In the genomic region with DNA sequence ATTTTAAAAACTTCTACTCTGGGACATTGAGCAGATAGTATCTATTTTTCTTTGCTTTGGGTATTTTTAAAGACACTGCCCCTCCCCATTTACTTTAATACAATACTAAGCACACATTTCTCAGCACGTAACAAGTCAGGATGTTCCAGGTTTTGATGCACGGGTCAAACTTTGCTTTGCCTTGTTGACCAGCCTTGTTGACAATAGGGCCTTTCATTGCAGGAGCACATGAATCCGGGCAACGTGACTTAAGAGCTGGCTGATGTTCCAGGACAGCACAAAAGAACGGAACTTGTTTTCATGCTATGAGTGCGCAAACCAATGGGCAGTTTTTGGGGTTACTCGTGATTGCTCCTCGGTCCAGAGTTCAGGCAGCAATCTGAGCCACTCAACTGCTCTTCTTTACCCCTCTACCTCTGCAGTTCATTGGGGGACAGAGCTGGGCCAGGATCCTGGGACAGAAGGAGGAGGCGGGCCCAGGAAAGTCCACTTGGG, we compare ENCODE assay signal across 1 cellular context.
A peak's percentile ranks its signal among the peaks of the same experiment; 100 is the strongest.
TF ChIP-seq lines count a peak whose summit lies in the region.

No MANE protein-coding gene starts in this region.

TF ChIP-seq in HepG2, 621 proteins besides CTCF, POLR2A, EP300 and RAD21 (continued from another document and continues in another):
- TF ChIP-seq AHDC1 (CRISPR knock-in tag; IDR thresholded peaks at IDR 0.05; ENCODE audit: borderline replicate concordance) (peak; percentile 99), ZNF615 (CRISPR knock-in tag; IDR thresholded peaks at IDR 0.05; ENCODE audit: borderline replicate concordance) (peak; percentile 77; the same call in 1 of the 2 replicates), KDM1A (CRISPR knock-in tag; IDR thresholded peaks at IDR 0.05) (peak; percentile 91; the same call in 1 of the 2 replicates), ZNF761 (CRISPR knock-in tag; conservative IDR thresholded peaks at IDR 0.05) (peak; percentile 90; the same call in 1 of the 2 replicates), IRF2 (CRISPR knock-in tag; IDR thresholded peaks at IDR 0.05) (peak; percentile 95), ZNF7 (CRISPR knock-in tag; IDR thresholded peaks at IDR 0.05) (no peak), NBN (conservative IDR thresholded peaks at IDR 0.05) (no peak), KDM2A (CRISPR knock-in tag; IDR thresholded peaks at IDR 0.05; ENCODE audit: borderline replicate concordance, low read depth) (peak; percentile 62; the same call in 1 of the 2 replicates), RFXANK (CRISPR knock-in tag; IDR thresholded peaks at IDR 0.05) (no peak), E2F2 (CRISPR knock-in tag; IDR thresholded peaks at IDR 0.05; ENCODE audit: borderline replicate concordance) (0 out of 2 replicates have a peak, but pooled peaks have one; percentile 48), RAD51 (IDR thresholded peaks at IDR 0.05; ENCODE audit: borderline replicate concordance) (0 out of 2 replicates have a peak, but pooled peaks have one; percentile 41), ARID5B (CRISPR knock-in tag; IDR thresholded peaks at IDR 0.05) (peak; percentile 99), ZNF883 (CRISPR knock-in tag; IDR thresholded peaks at IDR 0.05; ENCODE audit: not compliant biosample characterization) (peak; percentile 34), TEAD3 (CRISPR knock-in tag; optimal IDR thresholded peaks at IDR 0.05; ENCODE audit: borderline replicate concordance) (peak; percentile 95), NAIF1 (CRISPR knock-in tag; IDR thresholded peaks at IDR 0.05; ENCODE audit: borderline replicate concordance) (peak; percentile 93; the same call in 1 of the 2 replicates), MEF2D (CRISPR knock-in tag; IDR thresholded peaks at IDR 0.05) (peak; percentile 97), PRDM15 (CRISPR knock-in tag; IDR thresholded peaks at IDR 0.05) (peak; percentile 76; the same call in 1 of the 2 replicates), AHR (CRISPR knock-in tag; IDR thresholded peaks at IDR 0.05) (peak; percentile 75; the same call in 1 of the 2 replicates), E2F5 (CRISPR knock-in tag; conservative IDR thresholded peaks at IDR 0.05) (no peak), ZNF235 (CRISPR knock-in tag; IDR thresholded peaks at IDR 0.05; ENCODE audit: borderline replicate concordance) (no peak), NR2F2 (IDR thresholded peaks at IDR 0.05; ENCODE audit: borderline replicate concordance, low read depth) (peak; percentile 52; the same call in 1 of the 2 replicates), ZNF629 (CRISPR knock-in tag; conservative IDR thresholded peaks at IDR 0.05) (peak; percentile 88), ZNF546 (CRISPR knock-in tag; conservative IDR thresholded peaks at IDR 0.05) (no peak), ZNF792 (CRISPR knock-in tag; IDR thresholded peaks at IDR 0.05) (peak; percentile 81), JUN (CRISPR knock-in tag; IDR thresholded peaks at IDR 0.05) (peak; percentile 87), NCOA1 (CRISPR knock-in tag; IDR thresholded peaks at IDR 0.05) (peak; percentile 83; the same call in 1 of the 2 replicates)
- TF ChIP-seq, protein P1, sequence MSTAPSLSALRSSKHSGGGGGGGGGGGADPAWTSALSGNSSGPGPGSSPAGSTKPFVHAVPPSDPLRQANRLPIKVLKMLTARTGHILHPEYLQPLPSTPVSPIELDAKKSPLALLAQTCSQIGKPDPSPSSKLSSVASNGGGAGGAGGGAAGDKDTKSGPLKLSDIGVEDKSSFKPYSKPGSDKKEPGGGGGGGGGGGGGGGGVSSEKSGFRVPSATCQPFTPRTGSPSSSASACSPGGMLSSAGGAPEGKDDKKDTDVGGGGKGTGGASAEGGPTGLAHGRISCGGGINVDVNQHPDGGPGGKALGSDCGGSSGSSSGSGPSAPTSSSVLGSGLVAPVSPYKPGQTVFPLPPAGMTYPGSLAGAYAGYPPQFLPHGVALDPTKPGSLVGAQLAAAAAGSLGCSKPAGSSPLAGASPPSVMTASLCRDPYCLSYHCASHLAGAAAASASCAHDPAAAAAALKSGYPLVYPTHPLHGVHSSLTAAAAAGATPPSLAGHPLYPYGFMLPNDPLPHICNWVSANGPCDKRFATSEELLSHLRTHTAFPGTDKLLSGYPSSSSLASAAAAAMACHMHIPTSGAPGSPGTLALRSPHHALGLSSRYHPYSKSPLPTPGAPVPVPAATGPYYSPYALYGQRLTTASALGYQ (CRISPR knock-in tag; IDR thresholded peaks at IDR 0.05): peak; percentile 96
- TF ChIP-seq, protein P2, sequence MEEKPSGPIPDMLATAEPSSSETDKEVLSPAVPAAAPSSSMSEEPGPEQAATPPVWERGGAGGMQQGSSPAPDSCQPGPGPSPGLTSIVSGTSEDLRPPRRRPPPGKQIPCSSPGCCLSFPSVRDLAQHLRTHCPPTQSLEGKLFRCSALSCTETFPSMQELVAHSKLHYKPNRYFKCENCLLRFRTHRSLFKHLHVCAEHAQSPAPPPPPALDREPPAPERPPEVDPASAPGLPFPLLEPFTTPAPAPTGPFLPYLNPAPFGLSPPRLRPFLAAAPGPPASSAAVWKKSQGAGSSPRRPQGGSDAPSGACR (CRISPR knock-in tag; IDR thresholded peaks at IDR 0.05): peak; percentile 96
- TF ChIP-seq, protein P3, sequence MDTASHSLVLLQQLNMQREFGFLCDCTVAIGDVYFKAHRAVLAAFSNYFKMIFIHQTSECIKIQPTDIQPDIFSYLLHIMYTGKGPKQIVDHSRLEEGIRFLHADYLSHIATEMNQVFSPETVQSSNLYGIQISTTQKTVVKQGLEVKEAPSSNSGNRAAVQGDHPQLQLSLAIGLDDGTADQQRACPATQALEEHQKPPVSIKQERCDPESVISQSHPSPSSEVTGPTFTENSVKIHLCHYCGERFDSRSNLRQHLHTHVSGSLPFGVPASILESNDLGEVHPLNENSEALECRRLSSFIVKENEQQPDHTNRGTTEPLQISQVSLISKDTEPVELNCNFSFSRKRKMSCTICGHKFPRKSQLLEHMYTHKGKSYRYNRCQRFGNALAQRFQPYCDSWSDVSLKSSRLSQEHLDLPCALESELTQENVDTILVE (CRISPR knock-in tag; IDR thresholded peaks at IDR 0.05): peak; percentile 74; the same call in 1 of the 2 replicates
